Comparison of ENCODE assay signal across 17 cellular contexts in genomic region chr1:37347104-37347503, GRCh38.
"Had no signal": no experiment of that assay in that cellular context is flagged by ENCODE, and none has a peak within 500 bp of the region (broad histone marks: within the 10 kb centered on the region; RNA-seq: fewer than 3 reads in every experiment).

No MANE protein-coding gene starts in this region.

- H3K27ac ChIP-seq: cardiac muscle cell, dorsolateral prefrontal cortex, gastrocnemius medialis, lower lobe of right lung, ovary, psoas muscle had no signal

- H3K4me1 Mint-ChIP-seq: activated CD4-positive, alpha-beta T cell treated with anti-CD3 and anti-CD28 coated beads for 36 hours; activated naive CD8-positive, alpha-beta T cell treated with anti-CD3 and anti-CD28 coated beads for 36 hours; naive thymus-derived CD8-positive, alpha-beta T cell had no signal

- H3K9me3 ChIP-seq: gastrocnemius medialis, lower lobe of right lung, ovary, psoas muscle had no signal

- H3K4me3 ChIP-seq: cardiac muscle cell, dorsolateral prefrontal cortex, gastrocnemius medialis, lower lobe of right lung, ovary, psoas muscle had no signal

- DNase-seq: activated CD4-positive, alpha-beta T cell treated with anti-CD3 and anti-CD28 coated beads for 36 hours; activated CD4-positive, alpha-beta T cell treated with anti-CD3 and anti-CD28 coated beads, Interleukin-2, amount 50 U/mL, for 48 hours; activated gamma-delta T cell treated with Interleukin-2 at 50 U/mL for 16 hours; activated naive CD8-positive, alpha-beta T cell treated with anti-CD3 and anti-CD28 coated beads for 36 hours; amniotic stem cell; gastrocnemius medialis; head of caudate nucleus; lower lobe of right lung; naive thymus-derived CD8-positive, alpha-beta T cell; ovary; psoas muscle; right cardiac atrium; stimulated activated CD4-positive, alpha-beta T cell treated with anti-CD3 and anti-CD28 coated beads, Interleukin-2, amount 100 ng/mL, for 24 hours; trophoblast cell had no signal

- H3K4me1 ChIP-seq: gastrocnemius medialis, lower lobe of right lung, psoas muscle had no signal

- H3K36me3 Mint-ChIP-seq: activated naive CD8-positive, alpha-beta T cell treated with anti-CD3 and anti-CD28 coated beads for 36 hours; naive thymus-derived CD8-positive, alpha-beta T cell had no signal

- H3K27me3 ChIP-seq: cardiac muscle cell, dorsolateral prefrontal cortex, gastrocnemius medialis, ovary had no signal

- H3K4me3 Mint-ChIP-seq: activated CD4-positive, alpha-beta T cell treated with anti-CD3 and anti-CD28 coated beads for 36 hours; activated naive CD8-positive, alpha-beta T cell treated with anti-CD3 and anti-CD28 coated beads for 36 hours; naive thymus-derived CD8-positive, alpha-beta T cell; stimulated activated naive CD8-positive, alpha-beta T cell treated with anti-CD3 and anti-CD28 coated beads, Interleukin-15, Interleukin-2, amounts not matched to agents 100 ng/mL and 50 ng/mL, for 24 hours had no signal

- H3K9me3 Mint-ChIP-seq: activated naive CD8-positive, alpha-beta T cell treated with anti-CD3 and anti-CD28 coated beads for 36 hours; stimulated activated naive CD8-positive, alpha-beta T cell treated with anti-CD3 and anti-CD28 coated beads, Interleukin-15, Interleukin-2, amounts not matched to agents 100 ng/mL and 50 ng/mL, for 24 hours had no signal

- ATAC-seq: activated CD4-positive, alpha-beta T cell treated with anti-CD3 and anti-CD28 coated beads for 36 hours; gastrocnemius medialis; lower lobe of right lung; naive thymus-derived CD8-positive, alpha-beta T cell; psoas muscle; right cardiac atrium had no signal

- H3K27ac Mint-ChIP-seq: activated CD4-positive, alpha-beta T cell treated with anti-CD3 and anti-CD28 coated beads for 36 hours; activated naive CD8-positive, alpha-beta T cell treated with anti-CD3 and anti-CD28 coated beads for 36 hours; naive thymus-derived CD8-positive, alpha-beta T cell; stimulated activated naive CD8-positive, alpha-beta T cell treated with anti-CD3 and anti-CD28 coated beads, Interleukin-15, Interleukin-2, amounts not matched to agents 100 ng/mL and 50 ng/mL, for 24 hours had no signal

- H3K36me3 ChIP-seq: cardiac muscle cell, gastrocnemius medialis, lower lobe of right lung, ovary had no signal
